Comparison of ENCODE assay signal across 28 cellular contexts in the genomic region with DNA sequence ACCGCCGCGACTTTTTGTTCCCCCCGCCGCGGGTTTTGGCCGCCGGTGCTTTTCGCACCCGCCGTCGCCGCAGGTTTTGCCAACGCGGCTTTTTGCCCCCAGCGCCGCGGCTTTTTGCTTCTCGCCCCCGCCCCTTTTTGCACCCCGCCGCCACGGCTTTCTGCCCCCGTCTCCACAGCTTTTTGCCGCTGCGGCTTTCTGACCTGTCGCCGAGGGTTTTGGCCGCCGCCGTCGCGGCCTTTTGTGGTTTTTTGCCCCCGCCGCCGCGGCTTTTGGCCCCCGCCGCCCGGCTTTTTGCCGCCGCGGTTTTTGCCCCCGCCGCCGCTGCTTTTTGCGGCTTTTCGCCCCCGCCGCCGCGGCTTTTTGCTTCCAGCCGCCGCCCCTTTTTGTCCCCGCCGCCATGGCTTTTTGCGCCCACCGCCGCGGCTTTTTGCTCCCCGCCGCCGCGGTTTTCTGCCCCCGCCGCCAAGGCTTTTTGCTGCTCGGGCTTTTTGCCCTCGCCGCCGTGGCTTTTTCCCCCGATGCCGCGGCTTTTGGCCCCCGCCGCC.
"Had no signal": no experiment of that assay in that cellular context is flagged by ENCODE, and none has a peak within 500 bp of the region (broad histone marks: within the 10 kb centered on the region; RNA-seq: fewer than 3 reads in every experiment).

No MANE protein-coding gene starts in this region.

- DNase-seq: activated B cell treated with CpG ODN at 0.5 μM for 24 hours; activated CD4-positive, alpha-beta memory T cell treated with anti-CD3 and anti-CD28 coated beads, Interleukin-2, amount 10 ng/mL, durations not matched to agents 7 days and 5 days; activated CD4-positive, alpha-beta T cell treated with anti-CD3 and anti-CD28 coated beads for 1 hour; activated CD4-positive, alpha-beta T cell treated with anti-CD3 and anti-CD28 coated beads, Interleukin-2, amount 50 U/mL, for 1 hour; activated gamma-delta T cell; activated naive CD4-positive, alpha-beta T cell treated with anti-CD3 and anti-CD28 coated beads, Interleukin-2, amount 10 ng/mL, durations not matched to agents 7 days and 5 days; activated naive CD8-positive, alpha-beta T cell treated with anti-CD3 and anti-CD28 coated beads for 36 hours; activated T-cell treated with anti-CD3 and anti-CD28 coated beads for 4 hours; activated T-cell treated with anti-CD3 and anti-CD28 coated beads, Interleukin-2, amount 50 U/mL, for 48 hours; anterior cingulate cortex; cerebellar nuclear complex; NCI-H1092; NCI-H1417; NCI-H1930; NCI-H2171; NCI-H2227 treated with DMSO at 0.1 percent for 48 hours; NCI-H446 treated with DMSO at 0.1 percent for 48 hours; NCI-H524 treated with DMSO at 0.1 percent for 48 hours; NCI-H748 treated with DMSO at 0.1 percent for 48 hours; OCI-M1; RPMI8226; T-cell; T-helper 2 cell; T1000 had no signal

- H3K4me3 ChIP-seq: SK-N-MC had no signal

- H3K27ac ChIP-seq: SK-N-MC had no signal

- ATAC-seq: activated T-helper 17 cell treated with anti-CD3 and anti-CD28 coated beads, Interleukin-2, amount 50 U/mL, for 72 hours; Panc1; Right ventricle myocardium inferior; T-cell had no signal
